Comparison of ENCODE assay signal across 20 cellular contexts in the genomic region with DNA sequence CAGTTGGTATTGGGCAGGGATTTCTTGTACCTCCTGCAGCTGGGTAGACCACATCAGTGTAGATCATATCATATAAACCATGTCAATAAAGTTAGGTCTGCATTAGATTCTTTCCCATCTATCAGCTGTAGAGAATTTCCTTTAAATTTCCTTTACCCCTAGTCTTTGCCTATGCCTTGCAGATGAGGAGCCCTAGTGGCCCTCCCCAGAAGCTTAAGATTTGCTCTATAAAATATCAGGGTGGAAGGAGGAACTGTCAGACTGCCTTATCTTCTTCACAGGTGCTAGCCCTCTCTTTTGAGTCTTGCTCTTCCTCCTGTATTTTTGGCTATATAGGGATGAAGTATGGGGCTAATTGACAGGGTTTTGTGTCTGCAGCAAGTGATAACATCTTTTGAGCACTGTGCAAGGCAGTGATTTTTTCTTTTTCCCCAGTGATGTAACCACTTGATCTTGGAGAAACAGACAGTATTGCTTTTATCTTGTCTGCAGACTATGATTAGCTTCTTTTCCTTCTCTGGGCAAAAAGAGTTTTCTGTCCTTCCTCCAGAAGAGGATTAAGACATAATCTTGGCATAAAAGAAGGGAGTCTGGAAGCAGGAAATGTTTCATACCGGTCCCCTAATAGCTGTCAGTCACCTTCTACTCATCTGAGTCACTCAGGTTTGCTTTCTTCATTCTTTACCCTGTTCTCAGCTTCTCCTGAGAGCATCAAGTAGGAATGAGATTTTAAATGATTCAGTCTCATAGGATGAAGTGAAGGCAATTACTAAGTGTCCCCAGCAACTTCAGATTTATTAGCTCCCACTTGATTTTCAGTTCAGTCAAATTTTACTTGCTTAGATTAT.
DNase-seq lines count a peak whose midpoint lies in the region; ATAC-seq, FAIRE-seq and TF ChIP-seq lines count a peak whose summit lies in the region.
"Had no signal": no experiment of that assay in that cellular context is flagged by ENCODE, and none has a peak within 500 bp of the region (broad histone marks: within the 10 kb centered on the region; RNA-seq: fewer than 3 reads in every experiment).

No MANE protein-coding gene starts in this region.

- H3K4me3 ChIP-seq in A673 (ENCODE audit: low read depth, low read length, poor library complexity, severe bottlenecking) (no peak overlapping the region), HUES48 (ENCODE audit: low read depth, low read length) (no peak overlapping the region), H1 (ENCODE audit: extremely low read depth in 1 of 4, insufficient read depth in 2 of 4, low read depth in 3 of 4, low read length in 4 of 4) (no peak overlapping the region), neural progenitor cell (no peak overlapping the region), prostate gland (no peak overlapping the region), dorsolateral prefrontal cortex (no peak overlapping the region)
- H3K4me3 ChIP-seq: A549, SJCRH30 had no signal

- H3K18ac ChIP-seq in H1 (ENCODE audit: extremely low read depth, low read length): no peak overlapping the region

- intact Hi-C loops in A673 (cut with micrococcal nuclease; ENCODE audit: unreplicated experiment): no loop called here
- intact Hi-C loops in prostate gland (cut with DNase I): no loop called here
- intact Hi-C loops in dorsolateral prefrontal cortex (cut with DNase I): no loop called here

- no peak overlapping the region for H4K8ac ChIP-seq in H1 (ENCODE audit: extremely low read depth, insufficient read depth, low read length)

- H3K27ac ChIP-seq in A673 (ENCODE audit: low read depth, low read length, poor library complexity, severe bottlenecking) (no peak overlapping the region), HUES48 (ENCODE audit: low read depth, low read length) (peak overlapping the region; percentile 61), H1 (ENCODE audit: low read depth, low read length) (no peak overlapping the region; the same call in 1 of the 2 replicates), neural progenitor cell (no peak overlapping the region), prostate gland (no peak overlapping the region), dorsolateral prefrontal cortex (no peak overlapping the region)
- H3K27ac ChIP-seq: A549, C4-2B, KMS-11, RWPE1, SJCRH30 had no signal

- no peak overlapping the region for H2BK120ac ChIP-seq in H1 (replicated peaks; ENCODE audit: low read depth, low read length)

- H4K20me1 ChIP-seq in H1 (replicated peaks in 1 of 2; ENCODE audit: control insufficient read depth in 1 of 2, insufficient read depth in 2 of 2, low read length in 2 of 2) (no peaks in the 10 kb centered on the region), neural progenitor cell (ENCODE audit: low read depth) (no peaks in the 10 kb centered on the region)

- H3K79me2 ChIP-seq in H1 (ENCODE audit: control insufficient read depth in 1 of 2, insufficient read depth in 2 of 2, low read length in 2 of 2) (no peaks in the 10 kb centered on the region), neural progenitor cell (ENCODE audit: low read depth) (no peaks in the 10 kb centered on the region)

- no peak overlapping the region for H3K56ac ChIP-seq in H1 (replicated peaks; ENCODE audit: insufficient read length, low read depth, low read length)

- H3K27me3 Mint-ChIP-seq in neural progenitor cell (ENCODE audit: insufficient read depth, low read depth): no peaks in the 10 kb centered on the region

- ATAC-seq in GM18909 (IDR thresholded peaks at IDR 0.05; ENCODE audit: poor library complexity, unreplicated experiment): no peak
- ATAC-seq: A549 had no signal

- 0 out of 2 replicates have a peak overlapping the region, but pooled peaks have one; percentile 5 for H2BK5ac ChIP-seq in H1 (ENCODE audit: low read depth, low read length)

- no peak for TF ChIP-seq RAD21 in H1 (IDR thresholded peaks at IDR 0.05 in 1 of 2, conservative IDR thresholded peaks at IDR 0.05 in 1 of 2; ENCODE audit: low read depth in 2 of 2, low read length in 2 of 2)

- no peaks in the 10 kb centered on the region for H3K9me3 Mint-ChIP-seq in neural progenitor cell

- H2BK20ac ChIP-seq in H1 (ENCODE audit: low read length): no peak overlapping the region

- no peaks in the 10 kb centered on the region for H3K36me3 Mint-ChIP-seq in neural progenitor cell

- H2BK12ac ChIP-seq in H1 (ENCODE audit: low read depth, low read length): peak overlapping the region; percentile 11; the same call in 1 of the 2 replicates

- H3K23me2 ChIP-seq in H1 (ENCODE audit: low read depth, low read length): no peaks in the 10 kb centered on the region

- H3K9me3 ChIP-seq in A673 (ENCODE audit: low read depth, low read length, poor library complexity, severe bottlenecking) (no peaks in the 10 kb centered on the region), HUES48 (ENCODE audit: control insufficient read depth, insufficient read depth, low read length) (no peaks in the 10 kb centered on the region), H1 (ENCODE audit: insufficient read depth in 2 of 2, low read depth in 1 of 2, low read length in 1 of 2) (no peaks in the 10 kb centered on the region), neural progenitor cell (ENCODE audit: low read depth) (no peaks in the 10 kb centered on the region), prostate gland (no peaks in the 10 kb centered on the region)
- H3K9me3 ChIP-seq: A549, SJCRH30 had no signal

- H3K27ac Mint-ChIP-seq in neural progenitor cell: peak overlapping the region; percentile 51

- H2BK15ac ChIP-seq in H1 (ENCODE audit: low read length): no peak overlapping the region

- no peak overlapping the region for H2AK5ac ChIP-seq in H1 (ENCODE audit: low read depth, low read length)

- H2AFZ ChIP-seq in H1 (ENCODE audit: low read length) (no peak overlapping the region), neural progenitor cell (replicated peaks) (peak overlapping the region; percentile 78)

- H3K36me3 ChIP-seq in A673 (ENCODE audit: insufficient read depth, low read length, poor library complexity, severe bottlenecking): no peaks in the 10 kb centered on the region
- no peaks in the 10 kb centered on the region for H3K36me3 ChIP-seq in HUES48 (ENCODE audit: control insufficient read depth, insufficient read depth, low read length)
- H3K36me3 ChIP-seq in H1 (ENCODE audit: control insufficient read depth in 2 of 4, insufficient read depth in 4 of 4, low read length in 3 of 4): no peaks in the 10 kb centered on the region
- no peaks in the 10 kb centered on the region for H3K36me3 ChIP-seq in neural progenitor cell
- H3K36me3 ChIP-seq in prostate gland: no peaks in the 10 kb centered on the region
- H3K36me3 ChIP-seq: SJCRH30 had no signal

- peak; percentile 7 for FAIRE-seq in H1 (lab: Jason Lieb, UNC)
- FAIRE-seq: A549, GM19239 had no signal

- no peak overlapping the region for H3K23ac ChIP-seq in H1 (ENCODE audit: insufficient read length)

- BruUV-seq in A673 (replicated peaks; lab: Mats Ljungman, UMichigan): no TSS peak

- peak; percentile 4 for DNase-seq in A673 (ENCODE audit: low spot score)
- DNase-seq in H1 (ENCODE audit: low read depth in 1 of 2, low spot score in 2 of 2): no peak
- DNase-seq in neural progenitor cell (ENCODE audit: low spot score): no peak
- DNase-seq in AML-193 (lab: John Stamatoyannopoulos, UW): no peak
- DNase-seq in prostate gland (ENCODE audit: low spot score): no peak
- no peak for DNase-seq in dorsolateral prefrontal cortex
- DNase-seq: GF-D8, H7, NCI-H146, NCI-H2081 treated with DMSO at 0.1 percent for 48 hours, NCI-H446, NCI-H69, SJCRH30 had no signal

- no peak overlapping the region for H3K4me3 Mint-ChIP-seq in neural progenitor cell

- H3K4me1 ChIP-seq in A673 (ENCODE audit: insufficient read depth, low read length, poor library complexity, severe bottlenecking) (no peaks in the 10 kb centered on the region), HUES48 (ENCODE audit: control insufficient read depth, insufficient read depth, low read length) (peaks cover 23% of the 10 kb centered on the region), H1 (replicated peaks in 1 of 4; ENCODE audit: control insufficient read depth in 3 of 4, insufficient read depth in 4 of 4, low read length in 3 of 4) (peaks cover 0 to 7% (median 3%) of the 10 kb centered on the region in 4 experiments; a peak in 3 of 7 replicates), neural progenitor cell (peaks cover 11% of the 10 kb centered on the region), prostate gland (replicated peaks) (no peaks in the 10 kb centered on the region)
- H3K4me1 ChIP-seq: A549, SJCRH30 had no signal

- TF ChIP-seq CTCF in A673 (conservative IDR thresholded peaks at IDR 0.05; ENCODE audit: low read depth, low read length): no peak
- no peak for TF ChIP-seq CTCF in H1 (IDR thresholded peaks at IDR 0.05; ENCODE audit: control extremely low read depth in 1 of 3, insufficient read depth in 1 of 3, low read depth in 1 of 3, low read length in 3 of 3)
- TF ChIP-seq CTCF in neural progenitor cell (IDR thresholded peaks at IDR 0.05): no peak
- no peak for TF ChIP-seq CTCF in prostate gland (IDR thresholded peaks at IDR 0.05)
- TF ChIP-seq CTCF in dorsolateral prefrontal cortex (IDR thresholded peaks at IDR 0.05 in 54 of 56, conservative IDR thresholded peaks at IDR 0.05 in 2 of 56; ENCODE audit: low read depth in 1 of 56, partially characterized antibody in 56 of 56): no peak

- no peak overlapping the region for H3K4ac ChIP-seq in H1 (replicated peaks; ENCODE audit: insufficient read length, low read depth, low read length)

- CTCF ChIA-PET in A673 (lab: Charles Lee) (no interaction called here), H1 (lab: Charles Lee; ENCODE audit: partially characterized antibody) (interaction anchor here (0.8 kb wide), 1 partner anchor 11 kb away, joined by 4 read pairs; no protein-coding TSS in a partner anchor)

- TF ChIP-seq POLR2A in H1 (IDR thresholded peaks at IDR 0.05; ENCODE audit: control extremely low read depth in 1 of 2, low read depth in 2 of 2, low read length in 2 of 2) (no peak), prostate gland (IDR thresholded peaks at IDR 0.05) (no peak)

- H3K27me3 ChIP-seq in A673 (replicated peaks; ENCODE audit: insufficient read depth, low read depth, low read length, poor library complexity): no peaks in the 10 kb centered on the region
- no peaks in the 10 kb centered on the region for H3K27me3 ChIP-seq in HUES48 (ENCODE audit: control insufficient read depth, insufficient read depth, low read length)
- no peaks in the 10 kb centered on the region for H3K27me3 ChIP-seq in H1 (replicated peaks in 1 of 4; ENCODE audit: control insufficient read depth in 3 of 4, extremely low read depth in 1 of 4, insufficient read depth in 3 of 4, low read length in 3 of 4)
- H3K27me3 ChIP-seq in neural progenitor cell: no peaks in the 10 kb centered on the region
- H3K27me3 ChIP-seq in prostate gland (replicated peaks; ENCODE audit: insufficient read depth): no peaks in the 10 kb centered on the region
- H3K27me3 ChIP-seq in dorsolateral prefrontal cortex: peaks cover 0 to 23% (median 0%) of the 10 kb centered on the region in 45 donors
- H3K27me3 ChIP-seq: SJCRH30 had no signal

- POLR2A ChIA-PET in A673 (lab: Charles Lee; ENCODE audit: low non-redundant PET) (no interaction called here), H1 (lab: Charles Lee; ENCODE audit: partially characterized antibody) (no interaction called here)

- peaks cover 15% of the 10 kb centered on the region for H3K4me1 Mint-ChIP-seq in neural progenitor cell

- no peaks in the 10 kb centered on the region for H3F3A ChIP-seq in neural progenitor cell (ENCODE audit: low read depth)

- TF ChIP-seq EP300 in H1 (IDR thresholded peaks at IDR 0.05; ENCODE audit: borderline replicate concordance in 1 of 2, low read depth in 2 of 2, low read length in 2 of 2): no peak

- no peak overlapping the region for H3K14ac ChIP-seq in H1 (ENCODE audit: insufficient read length)

- H4K91ac ChIP-seq in H1 (replicated peaks; ENCODE audit: insufficient read length, low read length): no peak overlapping the region

- 94% methylated on average over 1 of the region's 1 CpG; no CpG with 5 or more reads in 1 of the 2 experiments for WGBS in H1 (ENCODE audit: extremely low coverage in 1 of 2, insufficient coverage in 1 of 2, insufficient read length in 1 of 2, insufficient replicate concordance in 2 of 2, low coverage in 1 of 2, low lambda C conversion rate in 2 of 2, missing lambda C conversion rate in 1 of 2), 2 experiments
- 12% methylated on average over 1 of the region's 1 CpG for WGBS in prostate gland

- H3K4me2 ChIP-seq in H1 (ENCODE audit: insufficient read depth in 1 of 2, low read depth in 2 of 2, low read length in 2 of 2) (no peak overlapping the region), neural progenitor cell (no peak overlapping the region)
- H3K4me2 ChIP-seq: A549, KMS-11 had no signal

- H4K5ac ChIP-seq in H1 (ENCODE audit: insufficient read length, low read depth, low read length): no peak overlapping the region

- H3K9ac ChIP-seq in HUES48 (ENCODE audit: low read depth, low read length) (0 out of 2 replicates have a peak overlapping the region, but pooled peaks have one; percentile 7), H1 (replicated peaks in 1 of 4; ENCODE audit: extremely low read depth in 1 of 4, low read depth in 3 of 4, low read length in 3 of 4) (no peak overlapping the region), neural progenitor cell (no peak overlapping the region)
- H3K9ac ChIP-seq: KMS-11 had no signal

- H3K79me1 ChIP-seq in H1 (ENCODE audit: low read depth, low read length): no peaks in the 10 kb centered on the region
